Comparison of ENCODE assay signal across 6 cellular contexts in genomic region chr22:37906364-37907008, GRCh38. TPM values are rescaled to one million over a fixed set of nuclear protein-coding genes. Genes with fewer than 3 reads are reported as not detected.
DNase-seq lines count a peak whose midpoint lies in the region; ATAC-seq lines count a peak whose summit lies in the region.

No MANE protein-coding gene starts in this region.

- H3K27ac ChIP-seq in mucosa of rectum (ENCODE audit: low read depth in 2 of 2, low read length in 2 of 2) = peak overlapping the region; percentile 14 to 61

- peaks cover 25% of the 10 kb centered on the region for H3K4me1 Mint-ChIP-seq in activated naive CD8-positive, alpha-beta T cell treated with anti-CD3 and anti-CD28 coated beads, Interleukin-2, amount 50 U/mL, for 24 hours

- DNase-seq in activated naive CD8-positive, alpha-beta T cell treated with anti-CD3 and anti-CD28 coated beads, Interleukin-2, amount 50 U/mL, for 24 hours = peak; percentile 48
- DNase-seq in HT-29 (ENCODE audit: low spot score) (no peak), DMS79 treated with DMSO at 0.1 percent for 48 hours (lab: John Stamatoyannopoulos, UW) (no peak)

- ATAC-seq in GM18498 (IDR thresholded peaks at IDR 0.05; ENCODE audit: unreplicated experiment) (peak; percentile 36), HG03442 (IDR thresholded peaks at IDR 0.05; ENCODE audit: unreplicated experiment) (peak; percentile 21)
- ATAC-seq in activated naive CD8-positive, alpha-beta T cell treated with anti-CD3 and anti-CD28 coated beads, Interleukin-2, amount 50 U/mL, for 24 hours = peak; percentile 44

- no peaks in the 10 kb centered on the region for H3K27me3 Mint-ChIP-seq in activated naive CD8-positive, alpha-beta T cell treated with anti-CD3 and anti-CD28 coated beads, Interleukin-2, amount 50 U/mL, for 24 hours

- no peaks in the 10 kb centered on the region for H3K9me3 ChIP-seq in mucosa of rectum (ENCODE audit: control insufficient read depth in 2 of 2, low read length in 2 of 2)

- peaks cover 9 to 16% of the 10 kb centered on the region in 2 donors for H3K4me1 ChIP-seq in mucosa of rectum (ENCODE audit: control insufficient read depth in 2 of 2, insufficient read depth in 2 of 2, low read length in 2 of 2)

- peaks cover 0 to 4% of the 10 kb centered on the region in 2 donors for H3K36me3 ChIP-seq in mucosa of rectum (ENCODE audit: control insufficient read depth in 2 of 2, insufficient read depth in 2 of 2, low read length in 2 of 2)

- H3K27ac Mint-ChIP-seq in activated naive CD8-positive, alpha-beta T cell treated with anti-CD3 and anti-CD28 coated beads, Interleukin-2, amount 50 U/mL, for 24 hours = peak overlapping the region; percentile 59

- no peaks in the 10 kb centered on the region for H3K9me3 Mint-ChIP-seq in activated naive CD8-positive, alpha-beta T cell treated with anti-CD3 and anti-CD28 coated beads, Interleukin-2, amount 50 U/mL, for 24 hours

- peak overlapping the region; percentile 69 to 77 for H3K4me3 ChIP-seq in mucosa of rectum (ENCODE audit: low read length in 2 of 2)

- H3K4me3 Mint-ChIP-seq in activated naive CD8-positive, alpha-beta T cell treated with anti-CD3 and anti-CD28 coated beads, Interleukin-2, amount 50 U/mL, for 24 hours = peak overlapping the region; percentile 72

- H3K9ac ChIP-seq in mucosa of rectum (ENCODE audit: low read depth in 1 of 2, low read length in 2 of 2) = peak overlapping the region; percentile 78 to 80

- H3K27me3 ChIP-seq in mucosa of rectum (ENCODE audit: control insufficient read depth in 2 of 2, insufficient read depth in 2 of 2, low read length in 2 of 2) = no peaks in the 10 kb centered on the region

- H3K36me3 Mint-ChIP-seq in activated naive CD8-positive, alpha-beta T cell treated with anti-CD3 and anti-CD28 coated beads, Interleukin-2, amount 50 U/mL, for 24 hours (ENCODE audit: low read depth) = no peaks in the 10 kb centered on the region

RNA-seq across cellular contexts. Expression of gene MICALL1, which starts 0.4 kb away (rescaled TPM):
- total RNA-seq in HT-29 (2014; rRNA removed; shearing (Covaris generic)) = 23.7 and 25.7 TPM in 2 replicates

RNA-seq across cellular contexts. Expression of gene C22orf23, which starts 46.9 kb away (rescaled TPM):
- not detected in 2 replicates for total RNA-seq in HT-29 (2014; rRNA removed; shearing (Covaris generic))

RNA-seq across cellular contexts. Expression of gene POLR2F, which starts 47.0 kb away (rescaled TPM):
- 122 and 144 TPM in 2 replicates for total RNA-seq in HT-29 (2014; rRNA removed; shearing (Covaris generic))

RNA-seq across cellular contexts. Expression of gene EIF3L, which starts 57.3 kb away (rescaled TPM):
- 219 and 230 TPM in 2 replicates for total RNA-seq in HT-29 (2014; rRNA removed; shearing (Covaris generic))
